19 cellular contexts compared by ENCODE assay signal in the genomic region with DNA sequence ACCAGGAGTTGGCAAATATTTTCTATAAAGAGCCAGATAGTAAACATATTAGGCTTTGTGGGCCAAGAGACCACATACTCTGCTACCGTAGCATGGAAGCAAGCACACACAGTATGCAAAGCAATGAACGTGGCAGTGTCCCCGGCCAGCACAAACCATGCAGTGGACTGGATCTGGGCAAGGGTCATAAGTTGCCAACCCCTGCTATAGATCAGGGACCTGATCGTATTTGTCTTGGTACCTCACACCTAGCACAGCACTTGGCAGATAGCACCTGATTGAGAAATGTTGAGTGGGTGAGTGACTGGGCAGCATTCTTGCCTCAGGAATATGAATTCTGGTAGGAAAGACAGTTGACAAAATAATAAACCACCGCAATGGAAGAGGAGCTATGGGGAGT.
DNase-seq lines count a peak whose midpoint lies in the region; ATAC-seq, FAIRE-seq and TF ChIP-seq lines count a peak whose summit lies in the region.
"Had no signal": no experiment of that assay in that cellular context is flagged by ENCODE, and none has a peak within 500 bp of the region (broad histone marks: within the 10 kb centered on the region; RNA-seq: fewer than 3 reads in every experiment).

No MANE protein-coding gene starts in this region.

- no peak overlapping the region for H2BK12ac ChIP-seq in H1 (ENCODE audit: low read depth, low read length)

- H3K9ac ChIP-seq in H1 (replicated peaks in 1 of 4; ENCODE audit: extremely low read depth in 1 of 4, low read depth in 3 of 4, low read length in 3 of 4): no peak overlapping the region
- H3K9ac ChIP-seq: GM23248 had no signal

- WGBS in H1 (ENCODE audit: extremely low coverage in 1 of 2, insufficient coverage in 1 of 2, insufficient read length in 1 of 2, insufficient replicate concordance in 2 of 2, low coverage in 1 of 2, low lambda C conversion rate in 2 of 2, missing lambda C conversion rate in 1 of 2), 2 experiments: 74% methylated on average over 5 of the region's 5 CpGs; no CpG with 5 or more reads in 1 of the 2 experiments
- 11% methylated on average over 5 of the region's 5 CpGs for WGBS in right lobe of liver (ENCODE audit: insufficient coverage, low coverage, low lambda C conversion rate, missing lambda C conversion rate)

- POLR2A ChIA-PET in HEK293 (lab: Yijun Ruan, JAX): no interaction called here
- POLR2A ChIA-PET in H1 (lab: Charles Lee; ENCODE audit: partially characterized antibody): no interaction called here

- no peak overlapping the region for H2AK5ac ChIP-seq in H1 (ENCODE audit: low read depth, low read length)

- no peaks in the 10 kb centered on the region for H3K79me1 ChIP-seq in H1 (ENCODE audit: low read depth, low read length)

- H2AFZ ChIP-seq in H1 (ENCODE audit: low read length): no peak overlapping the region
- H2AFZ ChIP-seq: GM23248 had no signal

- no peak overlapping the region for H3K56ac ChIP-seq in H1 (replicated peaks; ENCODE audit: insufficient read length, low read depth, low read length)

- no peak overlapping the region for H3K23ac ChIP-seq in H1 (ENCODE audit: insufficient read length)

- TF ChIP-seq CTCF in HEK293 (tag by site-specific recombination; IDR thresholded peaks at IDR 0.05) (no peak), H1 (IDR thresholded peaks at IDR 0.05; ENCODE audit: control extremely low read depth in 1 of 3, insufficient read depth in 1 of 3, low read depth in 1 of 3, low read length in 3 of 3) (no peak), right lobe of liver (IDR thresholded peaks at IDR 0.05) (no peak)

- ATAC-seq in right lobe of liver: peak; percentile 94 to 98 (median 96)
- ATAC-seq in GM19463 (IDR thresholded peaks at IDR 0.05; ENCODE audit: unreplicated experiment): no peak
- ATAC-seq: HCT116 had no signal

- H3K27me3 ChIP-seq in H1 (replicated peaks in 1 of 4; ENCODE audit: control insufficient read depth in 3 of 4, extremely low read depth in 1 of 4, insufficient read depth in 3 of 4, low read length in 3 of 4) (peaks cover 0 to 2% (median 0%) of the 10 kb centered on the region in 4 experiments; a peak in 1 of 7 replicates), right lobe of liver (no peaks in the 10 kb centered on the region)

- H4K5ac ChIP-seq in H1 (ENCODE audit: insufficient read length, low read depth, low read length): no peak overlapping the region

- H3K9me3 ChIP-seq in HEK293 (ENCODE audit: control insufficient read depth, insufficient read depth, low read depth, low read length): no peaks in the 10 kb centered on the region
- H3K9me3 ChIP-seq in H1 (ENCODE audit: insufficient read depth in 2 of 2, low read depth in 1 of 2, low read length in 1 of 2): no peaks in the 10 kb centered on the region
- H3K9me3 ChIP-seq in right lobe of liver: no peaks in the 10 kb centered on the region

- H2BK120ac ChIP-seq in H1 (replicated peaks; ENCODE audit: low read depth, low read length): no peak overlapping the region

- intact Hi-C loops in right lobe of liver (cut with DNase I): no loop called here

- CTCF ChIA-PET in HEK293 (lab: Yijun Ruan, JAX) (no interaction called here), H1 (lab: Charles Lee; ENCODE audit: partially characterized antibody) (no interaction called here)

- H3K4me1 ChIP-seq in HEK293 (ENCODE audit: control insufficient read depth, insufficient read depth, low read length) (peaks cover 25% of the 10 kb centered on the region), H1 (replicated peaks in 1 of 4; ENCODE audit: control insufficient read depth in 3 of 4, insufficient read depth in 4 of 4, low read length in 3 of 4) (peaks cover 0 to 3% (median 2%) of the 10 kb centered on the region in 4 experiments; a peak in 2 of 7 replicates), right lobe of liver (peaks cover 0 to 12% (median 0%) of the 10 kb centered on the region in 4 donors)

- H3K23me2 ChIP-seq in H1 (ENCODE audit: low read depth, low read length): no peaks in the 10 kb centered on the region

- TF ChIP-seq POLR2A in H1 (IDR thresholded peaks at IDR 0.05; ENCODE audit: control extremely low read depth in 1 of 2, low read depth in 2 of 2, low read length in 2 of 2) (no peak), right lobe of liver (IDR thresholded peaks at IDR 0.05) (no peak)

- no peak overlapping the region for H2BK20ac ChIP-seq in H1 (ENCODE audit: low read length)

- no peak overlapping the region for H2BK15ac ChIP-seq in H1 (ENCODE audit: low read length)

- TF ChIP-seq EP300 in H1 (IDR thresholded peaks at IDR 0.05; ENCODE audit: borderline replicate concordance in 1 of 2, low read depth in 2 of 2, low read length in 2 of 2): no peak

- H2BK5ac ChIP-seq in H1 (ENCODE audit: low read depth, low read length): 0 out of 2 replicates have a peak overlapping the region, but pooled peaks have one; percentile 18

- H3K14ac ChIP-seq in H1 (ENCODE audit: insufficient read length): no peak overlapping the region

- H3K4me3 ChIP-seq in HEK293 (ENCODE audit: low read depth, low read length) (no peak overlapping the region), H1 (ENCODE audit: extremely low read depth in 1 of 4, insufficient read depth in 2 of 4, low read depth in 3 of 4, low read length in 4 of 4) (no peak overlapping the region), right lobe of liver (no peak overlapping the region)
- H3K4me3 ChIP-seq: GM23248 had no signal

- no peak for TF ChIP-seq RAD21 in H1 (IDR thresholded peaks at IDR 0.05 in 1 of 2, conservative IDR thresholded peaks at IDR 0.05 in 1 of 2; ENCODE audit: low read depth in 2 of 2, low read length in 2 of 2)

- no peaks in the 10 kb centered on the region for H4K20me1 ChIP-seq in H1 (replicated peaks in 1 of 2; ENCODE audit: control insufficient read depth in 1 of 2, insufficient read depth in 2 of 2, low read length in 2 of 2)

- H3K79me2 ChIP-seq in H1 (ENCODE audit: control insufficient read depth in 1 of 2, insufficient read depth in 2 of 2, low read length in 2 of 2): 0 out of 4 replicates have a peak, but pooled peaks cover 0 to 2% of the 10 kb centered on the region in 2 experiments

- no peak overlapping the region for H3K4me2 ChIP-seq in H1 (ENCODE audit: insufficient read depth in 1 of 2, low read depth in 2 of 2, low read length in 2 of 2)

- H3K4ac ChIP-seq in H1 (replicated peaks; ENCODE audit: insufficient read length, low read depth, low read length): no peak overlapping the region

- H3K36me3 ChIP-seq in HEK293 (ENCODE audit: control insufficient read depth in 2 of 2, insufficient read depth in 1 of 2, low read length in 2 of 2) (no peaks in the 10 kb centered on the region), H1 (ENCODE audit: control insufficient read depth in 2 of 4, insufficient read depth in 4 of 4, low read length in 3 of 4) (no peaks in the 10 kb centered on the region), right lobe of liver (no peaks in the 10 kb centered on the region)

- no peak overlapping the region for H3K27ac ChIP-seq in HEK293 (ENCODE audit: extremely low read depth, low read depth, low read length)
- H3K27ac ChIP-seq in H1 (ENCODE audit: low read depth, low read length): no peak overlapping the region
- H3K27ac ChIP-seq in right lobe of liver: no peak overlapping the region
- H3K27ac ChIP-seq in caudate nucleus (ENCODE audit: low read depth, low read length): no peak overlapping the region
- H3K27ac ChIP-seq: GM23248 had no signal

- DNase-seq in H1 (ENCODE audit: low read depth in 1 of 2, low spot score in 2 of 2) (no peak), right lobe of liver (peak; percentile 53 to 69 (median 62)), caudate nucleus (lab: John Stamatoyannopoulos, UW) (no peak)
- no peak for DNase-seq in activated naive CD4-positive, alpha-beta T cell treated with Interleukin-2 at 50 U/mL for 16 hours
- DNase-seq: C1 segment of cervical spinal cord; Calu3; CD4-positive, alpha-beta memory T cell; COR-L47; DMS53; DMS79 treated with DMSO at 0.1 percent for 48 hours; GF-D8; GM23248; H9; HFFc6 had no signal

- FAIRE-seq in H1 (lab: Jason Lieb, UNC): no peak
- FAIRE-seq: GM12891, GM18507 had no signal

- H3K18ac ChIP-seq in H1 (ENCODE audit: extremely low read depth, low read length): no peak overlapping the region

- H4K91ac ChIP-seq in H1 (replicated peaks; ENCODE audit: insufficient read length, low read length): no peak overlapping the region

- H4K8ac ChIP-seq in H1 (ENCODE audit: extremely low read depth, insufficient read depth, low read length): no peak overlapping the region

TF ChIP-seq in HEK293, 187 proteins besides CTCF, POLR2A, EP300 and RAD21:
- TF ChIP-seq ZNF549 (tag by site-specific recombination; IDR thresholded peaks at IDR 0.05): peak; percentile 71
- TF ChIP-seq ZNF138 (tag by site-specific recombination; IDR thresholded peaks at IDR 0.05; ENCODE audit: borderline replicate concordance): no peak

TF ChIP-seq in H1, 55 proteins besides CTCF, POLR2A, EP300 and RAD21 (continues in another document):
- TF ChIP-seq, protein P1, sequence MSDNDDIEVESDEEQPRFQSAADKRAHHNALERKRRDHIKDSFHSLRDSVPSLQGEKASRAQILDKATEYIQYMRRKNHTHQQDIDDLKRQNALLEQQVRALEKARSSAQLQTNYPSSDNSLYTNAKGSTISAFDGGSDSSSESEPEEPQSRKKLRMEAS (IDR thresholded peaks at IDR 0.05): no peak
- no peak for TF ChIP-seq POLR2AphosphoS5 (IDR thresholded peaks at IDR 0.05; ENCODE audit: low read depth, low read length)

Comparison
In these comparisons a context has a peak if more than half of its experiments do, and no peak if none do; other contexts are left out.
1. DNase-seq: peak in right lobe of liver (3 of 3); none in H1 (0 of 2), caudate nucleus (0 of 61) and activated naive CD4-positive, alpha-beta T cell treated with Interleukin-2 at 50 U/mL for 16 hours (single experiment).